In the genomic region with DNA sequence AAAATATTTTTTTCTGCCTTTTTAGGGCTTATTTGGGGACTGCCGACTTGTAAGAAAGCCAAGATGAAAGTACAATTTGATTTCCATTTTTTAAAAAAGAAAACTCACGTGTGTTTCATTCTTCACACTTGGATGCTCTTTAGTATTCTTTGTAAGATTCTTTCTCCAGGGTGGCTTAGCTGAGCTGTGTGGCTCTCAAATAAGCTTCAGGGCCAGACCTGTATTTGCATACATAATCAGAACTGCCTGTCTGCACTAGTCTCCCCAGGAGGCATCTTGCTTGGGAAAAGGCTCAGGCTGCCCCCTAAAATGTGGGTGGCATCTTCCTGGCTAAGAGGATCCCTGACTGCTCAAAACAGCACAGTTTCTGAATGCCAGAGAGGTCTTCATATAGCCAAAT, we compare ENCODE assay signal across 19 cellular contexts.
"Had no signal": no experiment of that assay in that cellular context is flagged by ENCODE, and none has a peak within 500 bp of the region (broad histone marks: within the 10 kb centered on the region; RNA-seq: fewer than 3 reads in every experiment).

No MANE protein-coding gene starts in this region.

- DNase-seq: activated CD4-positive, alpha-beta T cell treated with anti-CD3 and anti-CD28 coated beads for 36 hours; activated CD4-positive, alpha-beta T cell treated with anti-CD3 and anti-CD28 coated beads, Interleukin-2, amount 50 U/mL, for 4 hours; activated CD8-positive, alpha-beta memory T cell treated with anti-CD3 and anti-CD28 coated beads, Interleukin-2, amount 50 U/mL, for 48 hours; activated CD8-positive, alpha-beta T cell treated with anti-CD3 and anti-CD28 coated beads, Interleukin-2, amount 10 ng/mL, durations not matched to agents 7 days and 5 days; activated gamma-delta T cell; activated naive CD4-positive, alpha-beta T cell treated with anti-CD3 and anti-CD28 coated beads, Interleukin-2, amount 10 ng/mL, durations not matched to agents 7 days and 5 days; activated T-cell treated with anti-CD3 and anti-CD28 coated beads, Interleukin-2, amount 50 U/mL, for 1 hour; amygdala; cerebellar nuclear complex; KG1; NCI-H1092 treated with DMSO at 0.1 percent for 48 hours; NCI-H1417 treated with DMSO at 0.1 percent for 48 hours; NCI-H1694; NCI-H2029 treated with DMSO at 0.1 percent for 48 hours; NCI-H510A treated with DMSO at 0.1 percent for 48 hours; NCI-H82; T-cell had no signal

- ATAC-seq: activated CD8-positive, alpha-beta T cell treated with anti-CD3 and anti-CD28 coated beads, Interleukin-2, amount 10 ng/mL, durations not matched to agents 7 days and 5 days; Right ventricle myocardium inferior; T-cell had no signal

- H3K36me3 Mint-ChIP-seq: activated naive CD4-positive, alpha-beta T cell treated with anti-CD3 and anti-CD28 coated beads, Interleukin-2, amount 10 ng/mL, durations not matched to agents 7 days and 5 days; IgD-negative memory B cell had no signal

- H3K27ac Mint-ChIP-seq: activated CD4-positive, alpha-beta T cell treated with anti-CD3 and anti-CD28 coated beads for 36 hours; activated CD8-positive, alpha-beta T cell treated with anti-CD3 and anti-CD28 coated beads, Interleukin-2, amount 10 ng/mL, durations not matched to agents 7 days and 5 days; activated naive CD4-positive, alpha-beta T cell treated with anti-CD3 and anti-CD28 coated beads, Interleukin-2, amount 10 ng/mL, durations not matched to agents 7 days and 5 days; IgD-negative memory B cell; T-cell had no signal

- H3K4me1 Mint-ChIP-seq: IgD-negative memory B cell had no signal

- H3K4me3 Mint-ChIP-seq: activated CD4-positive, alpha-beta T cell treated with anti-CD3 and anti-CD28 coated beads for 36 hours; activated CD8-positive, alpha-beta T cell treated with anti-CD3 and anti-CD28 coated beads, Interleukin-2, amount 10 ng/mL, durations not matched to agents 7 days and 5 days; activated naive CD4-positive, alpha-beta T cell treated with anti-CD3 and anti-CD28 coated beads, Interleukin-2, amount 10 ng/mL, durations not matched to agents 7 days and 5 days; T-cell had no signal

- H3K27me3 Mint-ChIP-seq: activated CD4-positive, alpha-beta T cell treated with anti-CD3 and anti-CD28 coated beads for 36 hours; activated naive CD4-positive, alpha-beta T cell treated with anti-CD3 and anti-CD28 coated beads, Interleukin-2, amount 10 ng/mL, durations not matched to agents 7 days and 5 days; T-cell had no signal
